Comparison of ENCODE assay signal across 22 cellular contexts in the genomic region with DNA sequence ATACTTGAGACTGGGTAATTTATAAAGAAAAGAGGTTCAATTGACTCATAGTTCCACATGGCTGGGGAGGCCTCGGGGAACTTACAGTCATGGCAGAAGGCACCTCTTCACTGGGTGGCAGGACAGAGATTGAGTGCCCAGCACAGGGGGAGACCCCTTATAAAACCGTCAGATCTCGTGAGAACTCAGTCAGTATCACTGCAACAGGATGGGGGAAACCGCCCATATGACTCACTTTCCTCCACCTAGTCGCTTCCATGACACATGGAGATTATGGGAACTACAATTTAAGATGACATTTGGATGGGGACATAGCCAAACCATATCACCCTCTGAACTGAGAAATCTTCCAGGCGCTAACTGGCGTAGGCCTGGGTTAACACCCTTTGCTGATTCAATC.
DNase-seq lines count a peak whose midpoint lies in the region; TF ChIP-seq lines count a peak whose summit lies in the region.
"Had no signal": no experiment of that assay in that cellular context is flagged by ENCODE, and none has a peak within 500 bp of the region (broad histone marks: within the 10 kb centered on the region; RNA-seq: fewer than 3 reads in every experiment).

No MANE protein-coding gene starts in this region.

- no peak for TF ChIP-seq EP300 in SK-N-SH (IDR thresholded peaks at IDR 0.05; ENCODE audit: borderline replicate concordance in 1 of 2, low read depth in 1 of 2, low read length in 1 of 2)
- no peak for TF ChIP-seq EP300 in suprapubic skin (IDR thresholded peaks at IDR 0.05)

- H3K9me3 Mint-ChIP-seq in endothelial cell (ENCODE audit: unreplicated experiment) (no peaks in the 10 kb centered on the region), nephron (no peaks in the 10 kb centered on the region)
- H3K9me3 Mint-ChIP-seq: activated naive CD8-positive, alpha-beta T cell treated with anti-CD3 and anti-CD28 coated beads for 36 hours; stimulated activated naive B cell treated with anti-CD40 and anti-IgM and Interleukin-4, amounts not matched to agents 10 μg/mL and 1 μg/mL and 100 μg/mL, for 72 hours had no signal

- DNase-seq in GM23248, result peak; percentile 6
- DNase-seq in KBM-7, result peak; percentile 15
- DNase-seq in endothelial cell (ENCODE audit: low spot score), result no peak
- no peak for DNase-seq in activated effector memory CD4-positive, alpha-beta T cell treated with Interleukin-2 at 50 U/mL for 16 hours
- no peak for DNase-seq in SK-N-SH
- no peak for DNase-seq in suprapubic skin (ENCODE audit: low spot score in 2 of 2)
- DNase-seq: activated CD4-positive, alpha-beta T cell treated with anti-CD3 and anti-CD28 coated beads for 36 hours; activated CD8-positive, alpha-beta T cell treated with anti-CD3 and anti-CD28 coated beads, Interleukin-2, amount 10 ng/mL, durations not matched to agents 7 days and 5 days; activated effector memory CD4-positive, alpha-beta T cell treated with anti-CD3 and anti-CD28 coated beads, Interleukin-2, amount 50 U/mL, for 16 hours; activated naive CD8-positive, alpha-beta T cell treated with anti-CD3 and anti-CD28 coated beads for 36 hours; Calu3; left cardiac atrium; mammary epithelial cell; MM.1S; NCI-H2029 treated with DMSO at 0.1 percent for 48 hours; stimulated activated CD4-positive, alpha-beta T cell treated with anti-CD3 and anti-CD28 coated beads, Interleukin-4, amount 100 ng/mL, for 4 hours; stimulated activated naive B cell treated with anti-CD40 and anti-IgM and Interleukin-4, amounts not matched to agents 10 μg/mL and 1 μg/mL and 100 μg/mL, for 72 hours; T-helper 17 cell had no signal

- H3K4me1 Mint-ChIP-seq in endothelial cell (ENCODE audit: unreplicated experiment) (peaks cover 39% of the 10 kb centered on the region), nephron (peaks cover 29% of the 10 kb centered on the region)
- H3K4me1 Mint-ChIP-seq: activated CD4-positive, alpha-beta T cell treated with anti-CD3 and anti-CD28 coated beads for 36 hours; activated naive CD8-positive, alpha-beta T cell treated with anti-CD3 and anti-CD28 coated beads for 36 hours; CD14-positive monocyte; stimulated activated naive B cell treated with anti-CD40 and anti-IgM and Interleukin-4, amounts not matched to agents 10 μg/mL and 1 μg/mL and 100 μg/mL, for 72 hours; T-helper 17 cell had no signal

- H3K4me1 ChIP-seq in GM23248 (ENCODE audit: insufficient read depth) (peaks cover 21% of the 10 kb centered on the region), SK-N-SH (ENCODE audit: control insufficient read depth in 1 of 2, insufficient read depth in 2 of 2, low read depth in 1 of 2, low read length in 1 of 2) (no peaks in the 10 kb centered on the region), suprapubic skin (peaks cover 7% of the 10 kb centered on the region)

- WGBS in GM23248 (ENCODE audit: low coverage in 1 of 2, low lambda C conversion rate in 2 of 2, missing lambda C conversion rate in 2 of 2), 2 experiments, result 94 to 95% methylated on average over 7 of the region's 7 CpGs
- 82% methylated on average over 5 of the region's 7 CpGs for WGBS in SK-N-SH (ENCODE audit: low lambda C conversion rate)
- WGBS in suprapubic skin, result 86% methylated on average over 7 of the region's 7 CpGs

- H4K20me1 ChIP-seq in GM23248 (ENCODE audit: insufficient read depth) (peaks cover 9% of the 10 kb centered on the region; the same call in 1 of the 2 replicates), SK-N-SH (ENCODE audit: insufficient read depth) (no peaks in the 10 kb centered on the region)

- CTCF ChIA-PET in SK-N-SH (lab: Yijun Ruan, JAX), result no interaction called here

- H3F3A ChIP-seq in GM23248 (ENCODE audit: insufficient read depth) (peaks cover 12% of the 10 kb centered on the region; the same call in 1 of the 2 replicates), SK-N-SH (replicated peaks; ENCODE audit: insufficient read depth) (peaks cover 20% of the 10 kb centered on the region)

- H3K27ac ChIP-seq in GM23248, result no peak overlapping the region
- no peak overlapping the region for H3K27ac ChIP-seq in SK-N-SH (ENCODE audit: low read depth in 2 of 2, low read length in 1 of 2)
- H3K27ac ChIP-seq in suprapubic skin, result no peak overlapping the region
- H3K27ac ChIP-seq: SK-N-MC had no signal

- H3K36me3 Mint-ChIP-seq in endothelial cell (ENCODE audit: low read depth, unreplicated experiment) (no peaks in the 10 kb centered on the region), nephron (ENCODE audit: low read depth) (no peaks in the 10 kb centered on the region)
- H3K36me3 Mint-ChIP-seq: activated naive CD8-positive, alpha-beta T cell treated with anti-CD3 and anti-CD28 coated beads for 36 hours; CD14-positive monocyte; stimulated activated naive B cell treated with anti-CD40 and anti-IgM and Interleukin-4, amounts not matched to agents 10 μg/mL and 1 μg/mL and 100 μg/mL, for 72 hours had no signal

- no peak for TF ChIP-seq CTCF in endothelial cell (IDR thresholded peaks at IDR 0.05; ENCODE audit: unreplicated experiment)
- no peak for TF ChIP-seq CTCF in nephron (IDR thresholded peaks at IDR 0.05; ENCODE audit: unreplicated experiment in 3 of 3)
- no peak for TF ChIP-seq CTCF in SK-N-SH (IDR thresholded peaks at IDR 0.05)
- TF ChIP-seq CTCF in suprapubic skin (IDR thresholded peaks at IDR 0.05), result no peak

- H3K79me2 ChIP-seq in GM23248 (ENCODE audit: insufficient read depth) (no peaks in the 10 kb centered on the region; the same call in 1 of the 2 replicates), SK-N-SH (ENCODE audit: insufficient read depth) (peaks cover 8% of the 10 kb centered on the region; the same call in 1 of the 2 replicates)

- H3K4me3 ChIP-seq in GM23248, result no peak overlapping the region
- H3K4me3 ChIP-seq in SK-N-SH (ENCODE audit: low read depth in 2 of 2, low read length in 1 of 2), result no peak overlapping the region
- H3K4me3 ChIP-seq in suprapubic skin, result no peak overlapping the region
- H3K4me3 ChIP-seq: hepatocyte, SK-N-MC had no signal

- TF ChIP-seq POLR2A in suprapubic skin (IDR thresholded peaks at IDR 0.05), result no peak

- POLR2A ChIA-PET in SK-N-SH (lab: Yijun Ruan, JAX), result no interaction called here

- H3K27me3 Mint-ChIP-seq in endothelial cell (ENCODE audit: unreplicated experiment), result peaks cover 3% of the 10 kb centered on the region
- no peaks in the 10 kb centered on the region for H3K27me3 Mint-ChIP-seq in nephron (ENCODE audit: low read depth)
- H3K27me3 Mint-ChIP-seq: stimulated activated naive B cell treated with anti-CD40 and anti-IgM and Interleukin-4, amounts not matched to agents 10 μg/mL and 1 μg/mL and 100 μg/mL, for 72 hours; T-helper 17 cell had no signal

- H3K4me3 Mint-ChIP-seq in endothelial cell (ENCODE audit: unreplicated experiment) (no peak overlapping the region), nephron (no peak overlapping the region)
- H3K4me3 Mint-ChIP-seq: activated CD4-positive, alpha-beta T cell treated with anti-CD3 and anti-CD28 coated beads for 36 hours; activated CD8-positive, alpha-beta T cell treated with anti-CD3 and anti-CD28 coated beads, Interleukin-2, amount 10 ng/mL, durations not matched to agents 7 days and 5 days; activated naive CD8-positive, alpha-beta T cell treated with anti-CD3 and anti-CD28 coated beads for 36 hours; CD14-positive monocyte; stimulated activated naive B cell treated with anti-CD40 and anti-IgM and Interleukin-4, amounts not matched to agents 10 μg/mL and 1 μg/mL and 100 μg/mL, for 72 hours; T-helper 17 cell had no signal

- H3K27me3 ChIP-seq in GM23248 (replicated peaks; ENCODE audit: insufficient read depth), result no peaks in the 10 kb centered on the region
- no peaks in the 10 kb centered on the region for H3K27me3 ChIP-seq in SK-N-SH (ENCODE audit: insufficient read depth)
- H3K27me3 ChIP-seq in suprapubic skin, result no peaks in the 10 kb centered on the region
- H3K27me3 ChIP-seq: hepatocyte had no signal

- H2AFZ ChIP-seq in GM23248 (no peak overlapping the region), SK-N-SH (ENCODE audit: low read depth) (no peak overlapping the region)
- H2AFZ ChIP-seq: hepatocyte had no signal

- H3K9me3 ChIP-seq in GM23248 (ENCODE audit: low read depth) (no peaks in the 10 kb centered on the region), SK-N-SH (no peaks in the 10 kb centered on the region), suprapubic skin (no peaks in the 10 kb centered on the region)

- in situ Hi-C loops in GM23248 (cut with MboI), result no loop called here
- in situ Hi-C loops in KBM-7 (cut with MboI; ENCODE audit: low pct_unique_long_range_greater_than_20kb, low sequenced_read_pairs), result no loop called here

- H3K27ac Mint-ChIP-seq in endothelial cell (ENCODE audit: unreplicated experiment) (peak overlapping the region; percentile 91), nephron (peak overlapping the region; percentile 90 to 96 (median 92))
- H3K27ac Mint-ChIP-seq: activated CD4-positive, alpha-beta T cell treated with anti-CD3 and anti-CD28 coated beads for 36 hours; activated CD8-positive, alpha-beta T cell treated with anti-CD3 and anti-CD28 coated beads, Interleukin-2, amount 10 ng/mL, durations not matched to agents 7 days and 5 days; activated naive CD8-positive, alpha-beta T cell treated with anti-CD3 and anti-CD28 coated beads for 36 hours; stimulated activated naive B cell treated with anti-CD40 and anti-IgM and Interleukin-4, amounts not matched to agents 10 μg/mL and 1 μg/mL and 100 μg/mL, for 72 hours; T-helper 17 cell had no signal

- H3K36me3 ChIP-seq in GM23248 (ENCODE audit: low read depth) (no peaks in the 10 kb centered on the region), SK-N-SH (replicated peaks in 1 of 2; ENCODE audit: control insufficient read depth in 1 of 2, insufficient read depth in 2 of 2, low read length in 1 of 2) (no peaks in the 10 kb centered on the region), suprapubic skin (no peaks in the 10 kb centered on the region)

- H3K9me2 ChIP-seq in GM23248 (ENCODE audit: insufficient read depth) (no peaks in the 10 kb centered on the region), SK-N-SH (no peaks in the 10 kb centered on the region)

- H3K9ac ChIP-seq in GM23248 (no peak overlapping the region), SK-N-SH (no peak overlapping the region)

- no peak overlapping the region for H3K4me2 ChIP-seq in GM23248 (ENCODE audit: unreplicated experiment)
- H3K4me2 ChIP-seq in SK-N-SH, result no peak overlapping the region
- H3K4me2 ChIP-seq: hepatocyte had no signal

- no peak for TF ChIP-seq RAD21 in SK-N-SH (IDR thresholded peaks at IDR 0.05; ENCODE audit: low read length)

TF ChIP-seq in SK-N-SH, 30 proteins besides CTCF, POLR2A, EP300 and RAD21 (continues in another document):
- TF ChIP-seq, protein P1, sequence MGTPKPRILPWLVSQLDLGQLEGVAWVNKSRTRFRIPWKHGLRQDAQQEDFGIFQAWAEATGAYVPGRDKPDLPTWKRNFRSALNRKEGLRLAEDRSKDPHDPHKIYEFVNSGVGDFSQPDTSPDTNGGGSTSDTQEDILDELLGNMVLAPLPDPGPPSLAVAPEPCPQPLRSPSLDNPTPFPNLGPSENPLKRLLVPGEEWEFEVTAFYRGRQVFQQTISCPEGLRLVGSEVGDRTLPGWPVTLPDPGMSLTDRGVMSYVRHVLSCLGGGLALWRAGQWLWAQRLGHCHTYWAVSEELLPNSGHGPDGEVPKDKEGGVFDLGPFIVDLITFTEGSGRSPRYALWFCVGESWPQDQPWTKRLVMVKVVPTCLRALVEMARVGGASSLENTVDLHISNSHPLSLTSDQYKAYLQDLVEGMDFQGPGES (IDR thresholded peaks at IDR 0.05; ENCODE audit: low read depth, low read length), result no peak
- TF ChIP-seq FOXJ3 (CRISPR knock-in tag; IDR thresholded peaks at IDR 0.05) (no peak), FOSL2 (IDR thresholded peaks at IDR 0.05; ENCODE audit: borderline replicate concordance, low read depth) (no peak)

Comparison
In these comparisons a context has a peak if more than half of its experiments do, and no peak if none do; other contexts are left out.
1. DNase-seq: peak in GM23248 (single experiment) and KBM-7 (single experiment); none in endothelial cell (single experiment), activated effector memory CD4-positive, alpha-beta T cell treated with Interleukin-2 at 50 U/mL for 16 hours (single experiment), SK-N-SH (single experiment) and suprapubic skin (0 of 2).